19 cellular contexts compared by ENCODE assay signal in the genomic region with DNA sequence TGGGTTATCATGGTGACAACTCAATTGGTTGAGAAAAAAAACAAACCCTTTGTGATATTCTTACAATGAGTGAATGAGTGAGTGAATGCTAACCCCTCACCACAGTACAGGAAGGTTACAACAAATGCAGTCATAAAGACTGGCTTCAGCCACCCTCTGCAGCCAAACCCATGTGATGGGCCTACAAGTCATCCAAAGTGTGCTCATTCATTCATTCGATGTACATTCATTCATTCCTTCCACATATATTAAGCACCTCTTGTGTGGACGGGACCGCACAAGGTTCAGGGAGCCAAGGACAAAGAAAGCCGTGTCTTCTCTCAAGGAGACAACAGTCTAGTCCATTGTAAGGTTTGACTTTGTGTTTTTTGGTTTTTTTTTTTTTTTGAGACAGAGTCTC. TPM values are rescaled to one million over a fixed set of nuclear protein-coding genes. Genes with fewer than 3 reads are reported as not detected.
A peak's percentile ranks its signal among the peaks of the same experiment; 100 is the strongest.
DNase-seq lines count a peak whose midpoint lies in the region; ATAC-seq and TF ChIP-seq lines count a peak whose summit lies in the region.
"Had no signal": no experiment of that assay in that cellular context is flagged by ENCODE, and none has a peak within 500 bp of the region (broad histone marks: within the 10 kb centered on the region; RNA-seq: fewer than 3 reads in every experiment).

No MANE protein-coding gene starts in this region.

- no peak overlapping the region for H3K4me3 ChIP-seq in Peyer's patch
- H3K4me3 ChIP-seq: A549, PC-9, SJCRH30 had no signal

- no peak for ATAC-seq in activated naive CD8-positive, alpha-beta T cell treated with anti-CD3 and anti-CD28 coated beads, Interleukin-2, amount 10 ng/mL, durations not matched to agents 7 days and 5 days (ENCODE audit: low read depth)
- ATAC-seq in activated naive CD8-positive, alpha-beta T cell treated with anti-CD3 and anti-CD28 coated beads, Interleukin-2, amount 50 U/mL, for 24 hours = no peak
- ATAC-seq in HG02763 (IDR thresholded peaks at IDR 0.05; ENCODE audit: unreplicated experiment) = no peak

- DNase-seq in activated naive CD8-positive, alpha-beta T cell treated with anti-CD3 and anti-CD28 coated beads, Interleukin-2, amount 10 ng/mL, durations not matched to agents 7 days and 5 days = peak; percentile 7
- DNase-seq in activated naive CD8-positive, alpha-beta T cell treated with anti-CD3 and anti-CD28 coated beads, Interleukin-2, amount 50 U/mL, for 24 hours = no peak
- DNase-seq in Peyer's patch (peak in 2 of 3 donors; percentile 13 to 18), mesenteric fat pad (ENCODE audit: low spot score) (peak; percentile 35), NCI-H1694 treated with DMSO at 0.1 percent for 48 hours (lab: John Stamatoyannopoulos, UW) (no peak), SW480 (ENCODE audit: low spot score) (no peak)
- DNase-seq: CD4-positive, alpha-beta memory T cell; HFFc6; IMR-90; MM.1S; NCI-H1092; NCI-H1436 treated with DMSO at 0.1 percent for 48 hours; NCI-H2029 treated with DMSO at 0.1 percent for 48 hours; NCI-H2171; NCI-H526; PC-9; SJCRH30 had no signal

- TF ChIP-seq CTCF in Peyer's patch (IDR thresholded peaks at IDR 0.05) = no peak

- peaks cover 48% of the 10 kb centered on the region for H3K27me3 Mint-ChIP-seq in activated naive CD8-positive, alpha-beta T cell treated with anti-CD3 and anti-CD28 coated beads, Interleukin-2, amount 10 ng/mL, durations not matched to agents 7 days and 5 days
- peaks cover 28% of the 10 kb centered on the region for H3K27me3 Mint-ChIP-seq in activated naive CD8-positive, alpha-beta T cell treated with anti-CD3 and anti-CD28 coated beads, Interleukin-2, amount 50 U/mL, for 24 hours

- peaks cover 0 to 10% (median 2%) of the 10 kb centered on the region in 4 donors for H3K4me1 ChIP-seq in Peyer's patch
- H3K4me1 ChIP-seq: A549, SJCRH30 had no signal

- H3K36me3 Mint-ChIP-seq in activated naive CD8-positive, alpha-beta T cell treated with anti-CD3 and anti-CD28 coated beads, Interleukin-2, amount 10 ng/mL, durations not matched to agents 7 days and 5 days = peaks cover 3% of the 10 kb centered on the region
- H3K36me3 Mint-ChIP-seq in activated naive CD8-positive, alpha-beta T cell treated with anti-CD3 and anti-CD28 coated beads, Interleukin-2, amount 50 U/mL, for 24 hours (ENCODE audit: low read depth) = no peaks in the 10 kb centered on the region
- H3K36me3 Mint-ChIP-seq: CD4-positive, alpha-beta memory T cell had no signal

- H3K27me3 ChIP-seq in Peyer's patch = no peaks in the 10 kb centered on the region
- H3K27me3 ChIP-seq: SJCRH30 had no signal

- no peaks in the 10 kb centered on the region for H3K9me3 Mint-ChIP-seq in activated naive CD8-positive, alpha-beta T cell treated with anti-CD3 and anti-CD28 coated beads, Interleukin-2, amount 10 ng/mL, durations not matched to agents 7 days and 5 days
- no peaks in the 10 kb centered on the region for H3K9me3 Mint-ChIP-seq in activated naive CD8-positive, alpha-beta T cell treated with anti-CD3 and anti-CD28 coated beads, Interleukin-2, amount 50 U/mL, for 24 hours
- H3K9me3 Mint-ChIP-seq: HFFc6 had no signal

- H3K4me3 Mint-ChIP-seq in activated naive CD8-positive, alpha-beta T cell treated with anti-CD3 and anti-CD28 coated beads, Interleukin-2, amount 10 ng/mL, durations not matched to agents 7 days and 5 days = no peak overlapping the region
- no peak overlapping the region for H3K4me3 Mint-ChIP-seq in activated naive CD8-positive, alpha-beta T cell treated with anti-CD3 and anti-CD28 coated beads, Interleukin-2, amount 50 U/mL, for 24 hours
- H3K4me3 Mint-ChIP-seq: HFFc6 had no signal

- H3K27ac ChIP-seq in Peyer's patch = no peak overlapping the region
- H3K27ac ChIP-seq: A549, PC-9, SJCRH30 had no signal

- peaks cover 31% of the 10 kb centered on the region for H3K4me1 Mint-ChIP-seq in activated naive CD8-positive, alpha-beta T cell treated with anti-CD3 and anti-CD28 coated beads, Interleukin-2, amount 10 ng/mL, durations not matched to agents 7 days and 5 days
- peaks cover 33% of the 10 kb centered on the region for H3K4me1 Mint-ChIP-seq in activated naive CD8-positive, alpha-beta T cell treated with anti-CD3 and anti-CD28 coated beads, Interleukin-2, amount 50 U/mL, for 24 hours

- POLR2A ChIA-PET in activated naive CD8-positive, alpha-beta T cell treated with anti-CD3 and anti-CD28 coated beads, Interleukin-2, amount 10 ng/mL, durations not matched to agents 7 days and 5 days (lab: Charles Lee) = interaction anchor here (0.7 kb wide), 1 partner anchor 236 kb away, joined by 4 read pairs; no protein-coding TSS in a partner anchor

- no peaks in the 10 kb centered on the region for H3K36me3 ChIP-seq in Peyer's patch
- H3K36me3 ChIP-seq: SJCRH30 had no signal

- H3K9me3 ChIP-seq in Peyer's patch = no peaks in the 10 kb centered on the region
- H3K9me3 ChIP-seq: SJCRH30 had no signal

- no peak for TF ChIP-seq POLR2A in Peyer's patch (IDR thresholded peaks at IDR 0.05)

- no peak overlapping the region for H3K27ac Mint-ChIP-seq in activated naive CD8-positive, alpha-beta T cell treated with anti-CD3 and anti-CD28 coated beads, Interleukin-2, amount 10 ng/mL, durations not matched to agents 7 days and 5 days
- no peak overlapping the region for H3K27ac Mint-ChIP-seq in activated naive CD8-positive, alpha-beta T cell treated with anti-CD3 and anti-CD28 coated beads, Interleukin-2, amount 50 U/mL, for 24 hours
- H3K27ac Mint-ChIP-seq: HFFc6 had no signal

RNA-seq across cellular contexts. Expression of gene WDR4, which starts 49.4 kb away (rescaled TPM):
- total RNA-seq in activated naive CD8-positive, alpha-beta T cell treated with anti-CD3 and anti-CD28 coated beads, Interleukin-2, amount 10 ng/mL, durations not matched to agents 7 days and 5 days = 10 to 100 TPM; 27.2 to 28.5 TPM
- total RNA-seq in Peyer's patch (10 to 100 TPM; 12.8 to 51.2 (median 26.3) TPM), mesenteric fat pad (18.6 TPM)

Comparison
In these comparisons a context has a peak if more than half of its experiments do, and no peak if none do; other contexts are left out.
1. DNase-seq: peak in activated naive CD8-positive, alpha-beta T cell treated with anti-CD3 and anti-CD28 coated beads, Interleukin-2, amount 10 ng/mL, durations not matched to agents 7 days and 5 days (single experiment), Peyer's patch (2 of 3) and mesenteric fat pad (single experiment); none in activated naive CD8-positive, alpha-beta T cell treated with anti-CD3 and anti-CD28 coated beads, Interleukin-2, amount 50 U/mL, for 24 hours (single experiment), NCI-H1694 treated with DMSO at 0.1 percent for 48 hours (single experiment) and SW480 (single experiment).